ENCODE assay signal across 11 cellular contexts in the genomic region with DNA sequence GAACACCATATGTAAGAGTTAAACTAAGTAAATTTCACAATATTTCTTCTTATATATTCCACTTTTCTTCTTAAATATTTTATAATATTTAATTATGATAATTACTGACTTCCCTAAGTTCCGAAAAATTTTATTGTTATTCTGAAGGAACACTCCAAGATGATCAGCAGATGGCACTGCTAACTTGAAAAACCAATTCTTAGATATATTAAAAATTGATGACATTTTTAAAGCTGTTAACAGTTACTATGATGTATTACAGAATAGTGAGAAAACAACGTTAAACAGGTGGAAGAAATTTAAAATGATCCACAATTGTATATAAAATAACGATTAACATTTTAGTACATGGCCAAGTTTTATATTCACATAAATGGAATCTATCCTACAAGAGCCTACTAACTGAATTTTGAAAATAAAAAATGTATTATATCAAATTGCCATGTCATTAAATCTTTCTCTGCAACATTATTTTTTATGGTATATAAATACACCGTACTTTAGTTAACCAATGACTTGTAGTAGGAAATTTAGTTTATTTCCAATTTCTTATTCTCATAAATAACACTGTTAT. TPM values are rescaled to one million over a fixed set of nuclear protein-coding genes. Genes with fewer than 3 reads are reported as not detected.
DNase-seq lines count a peak whose midpoint lies in the region; ATAC-seq and TF ChIP-seq lines count a peak whose summit lies in the region.
"Had no signal": no experiment of that assay in that cellular context is flagged by ENCODE, and none has a peak within 500 bp of the region (broad histone marks: within the 10 kb centered on the region; RNA-seq: fewer than 3 reads in every experiment).

No MANE protein-coding gene starts in this region.

- DNase-seq in left ventricle myocardium inferior (no peak), Right ventricle myocardium inferior (ENCODE audit: missing footprints) (no peak), SW 1271 (lab: John Stamatoyannopoulos, UW) (peak; percentile 18 to 60), hepatocyte (ENCODE audit: low spot score) (no peak), uterus (no peak), hepatic stellate cell (ENCODE audit: low spot score) (no peak)
- no peak for DNase-seq in activated effector memory CD4-positive, alpha-beta T cell treated with Interleukin-2 at 50 U/mL for 16 hours
- DNase-seq in naive thymus-derived CD4-positive, alpha-beta T cell: no peak
- DNase-seq: glutamatergic neuron, NCI-H2081 treated with DMSO at 0.1 percent for 48 hours had no signal

- no peak overlapping the region for H3K4me2 ChIP-seq in hepatocyte

- H3K4me1 Mint-ChIP-seq in naive thymus-derived CD4-positive, alpha-beta T cell: no peaks in the 10 kb centered on the region

- no peaks in the 10 kb centered on the region for H3K9me2 ChIP-seq in hepatocyte (replicated peaks; ENCODE audit: insufficient read depth)

- no peaks in the 10 kb centered on the region for H3K36me3 Mint-ChIP-seq in naive thymus-derived CD4-positive, alpha-beta T cell

- H3K4me3 Mint-ChIP-seq in naive thymus-derived CD4-positive, alpha-beta T cell: no peak overlapping the region

- no peaks in the 10 kb centered on the region for H4K20me1 ChIP-seq in hepatocyte (ENCODE audit: insufficient read depth, poor library complexity, severe bottlenecking)

- H3K36me3 ChIP-seq in left ventricle myocardium inferior (no peaks in the 10 kb centered on the region), hepatocyte (replicated peaks; ENCODE audit: insufficient read depth, low read depth) (no peaks in the 10 kb centered on the region), uterus (no peaks in the 10 kb centered on the region)
- H3K36me3 ChIP-seq in naive thymus-derived CD4-positive, alpha-beta T cell (ENCODE audit: control insufficient read depth in 2 of 3, insufficient read depth in 3 of 3, low read length in 3 of 3): no peaks in the 10 kb centered on the region

- TF ChIP-seq POLR2A in uterus (IDR thresholded peaks at IDR 0.05): no peak

- H3K4me1 ChIP-seq in left ventricle myocardium inferior (no peaks in the 10 kb centered on the region), hepatocyte (ENCODE audit: insufficient read depth) (no peaks in the 10 kb centered on the region), uterus (no peaks in the 10 kb centered on the region)
- H3K4me1 ChIP-seq in naive thymus-derived CD4-positive, alpha-beta T cell (ENCODE audit: control insufficient read depth in 2 of 2, insufficient read depth in 2 of 2, low read length in 2 of 2): no peaks in the 10 kb centered on the region

- no peak overlapping the region for H3K27ac Mint-ChIP-seq in naive thymus-derived CD4-positive, alpha-beta T cell

- intact Hi-C loops in left ventricle myocardium inferior (cut with micrococcal nuclease): loop anchor here (5.0 kb wide), 1 partner anchor 659 kb away; no protein-coding TSS in a partner anchor
- intact Hi-C loops in Right ventricle myocardium inferior (cut with DNase I): loop anchor here (1.0 kb wide), 1 partner anchor 662 kb away; no protein-coding TSS in a partner anchor
- intact Hi-C loops in uterus (cut with DNase I; ENCODE audit: low total_unique reads): loop anchor here (10.0 kb wide), 1 partner anchor 666 kb away; no protein-coding TSS in a partner anchor
- intact Hi-C loops in naive thymus-derived CD4-positive, alpha-beta T cell (cut with micrococcal nuclease): no loop called here

- H3K27me3 Mint-ChIP-seq in naive thymus-derived CD4-positive, alpha-beta T cell: peaks cover 0 to 3% (median 0%) of the 10 kb centered on the region in 5 donors

- TF ChIP-seq CTCF in left ventricle myocardium inferior (IDR thresholded peaks at IDR 0.05; ENCODE audit: borderline replicate concordance): peak; percentile 56
- TF ChIP-seq CTCF in hepatocyte (IDR thresholded peaks at IDR 0.05; ENCODE audit: poor library complexity): peak; percentile 68
- TF ChIP-seq CTCF in uterus (IDR thresholded peaks at IDR 0.05): peak; percentile 15 to 36 (median 34)

- H3K9me3 Mint-ChIP-seq in naive thymus-derived CD4-positive, alpha-beta T cell: peaks cover 0 to 29% (median 14%) of the 10 kb centered on the region in 11 donors

- ATAC-seq in Right ventricle myocardium inferior: no peak
- no peak for ATAC-seq in naive thymus-derived CD4-positive, alpha-beta T cell

- H3K4me3 ChIP-seq in left ventricle myocardium inferior (no peak overlapping the region), hepatocyte (no peak overlapping the region), uterus (no peak overlapping the region)
- no peak overlapping the region for H3K4me3 ChIP-seq in naive thymus-derived CD4-positive, alpha-beta T cell (ENCODE audit: low read length)

- H3K27ac ChIP-seq in left ventricle myocardium inferior (replicated peaks): no peak overlapping the region
- H3K27ac ChIP-seq in hepatocyte: no peak overlapping the region
- no peak overlapping the region for H3K27ac ChIP-seq in uterus
- no peak overlapping the region for H3K27ac ChIP-seq in naive thymus-derived CD4-positive, alpha-beta T cell (ENCODE audit: low read depth, low read length)

- 78% methylated on average over 4 of the region's 4 CpGs for WGBS in hepatocyte (ENCODE audit: low lambda C conversion rate, missing lambda C conversion rate)

- POLR2A ChIA-PET in naive thymus-derived CD4-positive, alpha-beta T cell (lab: Charles Lee): no interaction called here

- H2AFZ ChIP-seq in hepatocyte: no peak overlapping the region

- CTCF ChIA-PET in naive thymus-derived CD4-positive, alpha-beta T cell (lab: Charles Lee): no interaction called here

- no peaks in the 10 kb centered on the region for H3K79me2 ChIP-seq in hepatocyte

- H3K9me3 ChIP-seq in left ventricle myocardium inferior (replicated peaks): peaks cover 31% of the 10 kb centered on the region
- peaks cover 7% of the 10 kb centered on the region for H3K9me3 ChIP-seq in hepatocyte (ENCODE audit: low read depth)
- peaks cover 0 to 7% of the 10 kb centered on the region in 2 donors for H3K9me3 ChIP-seq in uterus
- no peaks in the 10 kb centered on the region for H3K9me3 ChIP-seq in naive thymus-derived CD4-positive, alpha-beta T cell (ENCODE audit: control insufficient read depth in 2 of 3, low read length in 3 of 3)

- no peaks in the 10 kb centered on the region for H3K27me3 ChIP-seq in left ventricle myocardium inferior (ENCODE audit: low read depth)
- no peaks in the 10 kb centered on the region for H3K27me3 ChIP-seq in hepatocyte
- H3K27me3 ChIP-seq in uterus: no peaks in the 10 kb centered on the region
- H3K27me3 ChIP-seq in naive thymus-derived CD4-positive, alpha-beta T cell (ENCODE audit: control insufficient read depth in 2 of 2, insufficient read depth in 2 of 2, low read length in 2 of 2): no peaks in the 10 kb centered on the region

RNA-seq across cellular contexts. Expression of a gene that starts 30.1 kb away (rescaled TPM):
- total RNA-seq in left ventricle myocardium inferior: 1.5 TPM
- total RNA-seq in Right ventricle myocardium inferior: 1.0 TPM
- 0.47 and 1.2 TPM in 2 replicates for total RNA-seq in hepatocyte
- polyA plus RNA-seq in hepatocyte: 0.60 TPM in 1 of 2 replicates, not detected in the other
- 10 to 100 TPM in 1 of 4 donors, not detected in 3; 11.5 TPM for total RNA-seq in uterus
- total RNA-seq in naive thymus-derived CD4-positive, alpha-beta T cell: not detected
- polyA plus RNA-seq in naive thymus-derived CD4-positive, alpha-beta T cell: not detected
- total RNA-seq: H1 had no signal
- polyA plus RNA-seq: H1 had no signal

RNA-seq across cellular contexts. Expression of a gene that starts 58.9 kb away (rescaled TPM):
- 8.8 TPM for total RNA-seq in left ventricle myocardium inferior
- total RNA-seq in Right ventricle myocardium inferior: 6.4 TPM
- 13.3 and 14.6 TPM in 2 replicates for total RNA-seq in hepatocyte
- polyA plus RNA-seq in hepatocyte: 4.7 and 5.3 TPM in 2 replicates
- 10 to 100 TPM; 47.9 to 63.5 (median 58.0) TPM for total RNA-seq in uterus
- under 1 TPM in 2 of 5 experiments, not detected in 3; 0.08 to 0.22 TPM for total RNA-seq in naive thymus-derived CD4-positive, alpha-beta T cell
- polyA plus RNA-seq in naive thymus-derived CD4-positive, alpha-beta T cell: not detected

Comparison
In these comparisons a context has a peak if more than half of its experiments do, and no peak if none do; other contexts are left out.
1. DNase-seq: peak in SW 1271 (2 of 2); none in left ventricle myocardium inferior (single experiment), Right ventricle myocardium inferior (single experiment), hepatocyte (single experiment), uterus (0 of 2), hepatic stellate cell (single experiment), activated effector memory CD4-positive, alpha-beta T cell treated with Interleukin-2 at 50 U/mL for 16 hours (single experiment) and naive thymus-derived CD4-positive, alpha-beta T cell (0 of 9).
2. intact Hi-C loops: an anchor here in left ventricle myocardium inferior (5.0 kb wide), Right ventricle myocardium inferior (1.0 kb wide) and uterus (10.0 kb wide); none called in naive thymus-derived CD4-positive, alpha-beta T cell.
3. Peak in every context shown above with its lines, with median percentiles within 50 percentile points of each other: CTCF ChIP-seq.